In genomic region chr10:17003151-17003550, GRCh38 we compare ENCODE assay signal across 8 cellular contexts.
A peak's percentile ranks its signal among the peaks of the same experiment; 100 is the strongest.
DNase-seq lines count a peak whose midpoint lies in the region; ATAC-seq, FAIRE-seq and TF ChIP-seq lines count a peak whose summit lies in the region.

No MANE protein-coding gene starts in this region.

- H3K27ac ChIP-seq in neural progenitor cell = no peak overlapping the region

- ATAC-seq in HG02763 (IDR thresholded peaks at IDR 0.05; ENCODE audit: unreplicated experiment) = no peak

- H3K9me3 Mint-ChIP-seq in T-helper 1 cell treated with Interleukin-12 subunit alpha and Interleukin-12 subunit beta and Interleukin-4 antibody, amounts not matched to agents 30 μg/mL and 1 μg/mL, for 36 hours = no peaks in the 10 kb centered on the region
- peaks cover 21% of the 10 kb centered on the region for H3K9me3 Mint-ChIP-seq in neural progenitor cell

- peaks cover 2% of the 10 kb centered on the region for H3K36me3 Mint-ChIP-seq in T-helper 1 cell treated with Interleukin-12 subunit alpha and Interleukin-12 subunit beta and Interleukin-4 antibody, amounts not matched to agents 30 μg/mL and 1 μg/mL, for 36 hours (ENCODE audit: low read depth)
- H3K36me3 Mint-ChIP-seq in neural progenitor cell = peaks cover 14% of the 10 kb centered on the region

- H3K9me3 ChIP-seq in neural progenitor cell (ENCODE audit: low read depth) = no peaks in the 10 kb centered on the region

- H3K4me1 Mint-ChIP-seq in T-helper 1 cell treated with Interleukin-12 subunit alpha and Interleukin-12 subunit beta and Interleukin-4 antibody, amounts not matched to agents 30 μg/mL and 1 μg/mL, for 36 hours (ENCODE audit: low read depth) = peaks cover 41% of the 10 kb centered on the region
- peaks cover 73% of the 10 kb centered on the region for H3K4me1 Mint-ChIP-seq in neural progenitor cell

- H3K27me3 ChIP-seq in neural progenitor cell = no peaks in the 10 kb centered on the region

- H3K4me3 ChIP-seq in astrocyte of the spinal cord (ENCODE audit: low read depth, low read length) (no peak overlapping the region), neural progenitor cell (no peak overlapping the region)

- peak overlapping the region; percentile 43 for H3K27ac Mint-ChIP-seq in T-helper 1 cell treated with Interleukin-12 subunit alpha and Interleukin-12 subunit beta and Interleukin-4 antibody, amounts not matched to agents 30 μg/mL and 1 μg/mL, for 36 hours
- peak overlapping the region; percentile 98 for H3K27ac Mint-ChIP-seq in neural progenitor cell

- H4K20me1 ChIP-seq in neural progenitor cell (ENCODE audit: low read depth) = no peaks in the 10 kb centered on the region

- H3K4me3 Mint-ChIP-seq in T-helper 1 cell treated with Interleukin-12 subunit alpha and Interleukin-12 subunit beta and Interleukin-4 antibody, amounts not matched to agents 30 μg/mL and 1 μg/mL, for 36 hours = peak overlapping the region; percentile 11
- no peak overlapping the region for H3K4me3 Mint-ChIP-seq in neural progenitor cell

- DNase-seq in CD1c-positive myeloid dendritic cell (ENCODE audit: extremely low spot score) = peak; percentile 39
- peak; percentile 95 for DNase-seq in astrocyte of the spinal cord (ENCODE audit: low read depth, low spot score)
- no peak for DNase-seq in neural progenitor cell (ENCODE audit: low spot score)
- peak; percentile 82 for DNase-seq in urothelium cell line (ENCODE audit: low spot score)
- DNase-seq in NCI-H526 (lab: John Stamatoyannopoulos, UW) = no peak
- DNase-seq in NCI-H510A treated with DMSO at 0.1 percent for 48 hours (lab: John Stamatoyannopoulos, UW) = no peak

- H3K27me3 Mint-ChIP-seq in T-helper 1 cell treated with Interleukin-12 subunit alpha and Interleukin-12 subunit beta and Interleukin-4 antibody, amounts not matched to agents 30 μg/mL and 1 μg/mL, for 36 hours (ENCODE audit: low read depth) = peaks cover 72% of the 10 kb centered on the region
- H3K27me3 Mint-ChIP-seq in neural progenitor cell (ENCODE audit: insufficient read depth, low read depth) = peaks cover 9% of the 10 kb centered on the region

- no peak for TF ChIP-seq CTCF in astrocyte of the spinal cord (IDR thresholded peaks at IDR 0.05; ENCODE audit: low read depth, low read length)
- no peak for TF ChIP-seq CTCF in neural progenitor cell (IDR thresholded peaks at IDR 0.05)

- no peaks in the 10 kb centered on the region for H3K36me3 ChIP-seq in neural progenitor cell

- no peaks in the 10 kb centered on the region for H3K4me1 ChIP-seq in neural progenitor cell

- H3K9ac ChIP-seq in neural progenitor cell = no peak overlapping the region

- in situ Hi-C loops in astrocyte of the spinal cord (cut with HindIII; ENCODE audit: low sequenced_read_pairs) = no loop called here

- H2AFZ ChIP-seq in neural progenitor cell (replicated peaks) = no peak overlapping the region

- H3K79me2 ChIP-seq in neural progenitor cell (ENCODE audit: low read depth) = no peaks in the 10 kb centered on the region

- no peaks in the 10 kb centered on the region for H3F3A ChIP-seq in neural progenitor cell (ENCODE audit: low read depth)

- H3K4me2 ChIP-seq in neural progenitor cell = no peak overlapping the region

- FAIRE-seq in urothelium cell line (lab: Jason Lieb, UNC) = peak; percentile 59

Comparison
In these comparisons a context has a peak if more than half of its experiments do, and no peak if none do; other contexts are left out.
1. DNase-seq: peak in CD1c-positive myeloid dendritic cell (single experiment), astrocyte of the spinal cord (single experiment) and urothelium cell line (single experiment); none in neural progenitor cell (single experiment), NCI-H526 (0 of 2) and NCI-H510A treated with DMSO at 0.1 percent for 48 hours (single experiment).